In the genomic region with DNA sequence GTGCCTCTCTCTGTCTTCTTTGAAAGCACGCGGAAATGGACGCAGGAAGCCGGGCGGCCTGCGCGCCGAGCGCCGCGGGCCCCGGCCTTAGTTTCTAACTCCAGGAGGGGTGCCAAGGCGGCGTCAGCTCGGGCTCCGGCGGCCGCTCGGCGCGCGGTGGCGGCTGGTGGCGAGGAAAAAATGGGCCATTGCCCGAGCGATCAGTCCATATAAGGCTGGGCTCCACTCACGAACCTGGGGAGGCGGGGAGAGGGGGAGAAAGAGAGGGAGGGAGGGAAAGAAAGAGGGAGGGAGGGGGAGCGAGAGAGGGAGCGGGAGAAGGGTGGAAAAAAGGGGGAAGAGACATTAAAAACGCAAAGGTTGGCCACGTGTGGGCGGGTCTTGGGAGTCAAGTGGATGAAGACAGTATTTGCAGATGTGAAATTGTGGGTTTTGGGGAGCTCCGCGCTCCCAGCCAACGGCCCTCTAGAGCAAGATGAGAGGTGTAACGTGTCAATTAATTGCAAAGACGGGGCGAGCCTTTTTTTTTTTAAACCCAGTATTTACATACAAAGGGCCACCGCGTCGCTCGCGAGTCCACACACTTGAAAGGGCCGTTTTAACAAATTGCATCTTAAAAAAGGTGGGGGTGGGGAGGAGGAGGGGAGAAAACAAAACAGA, we compare ENCODE assay signal across 10 cellular contexts. TPM values are rescaled to one million over a fixed set of nuclear protein-coding genes. Genes with fewer than 3 reads are reported as not detected.
DNase-seq lines count a peak whose midpoint lies in the region; ATAC-seq and TF ChIP-seq lines count a peak whose summit lies in the region.
"Had no signal": no experiment of that assay in that cellular context is flagged by ENCODE, and none has a peak within 500 bp of the region (broad histone marks: within the 10 kb centered on the region; RNA-seq: fewer than 3 reads in every experiment).

A gene (minus strand): TSS at position 184 of the 660 bp plus-strand sequence. CDS start 395 bp downstream, outside the sequence.

- peaks cover 32% of the 10 kb centered on the region for H3K4me1 Mint-ChIP-seq in central memory CD8-positive, alpha-beta T cell

- DNase-seq in C1 segment of cervical spinal cord (lab: John Stamatoyannopoulos, UW) (peak in 12 of 14 donors; percentile 10 to 77 (median 66)), SIG-M5 (lab: John Stamatoyannopoulos, UW) (no peak), body of pancreas (no peak), DMS79 treated with DMSO at 0.1 percent for 48 hours (lab: John Stamatoyannopoulos, UW) (no peak)
- no peak for DNase-seq in central memory CD8-positive, alpha-beta T cell (ENCODE audit: low spot score in 2 of 2)

- H2AFZ ChIP-seq in neuron (ENCODE audit: low read depth, low read length), result no peak within 1 kb of the TSS

- H3K36me3 ChIP-seq in HUES6 (ENCODE audit: control insufficient read depth, insufficient read depth, low read length) (no peaks in the 10 kb centered on the region), neuron (ENCODE audit: insufficient read depth, low read length) (no peaks in the 10 kb centered on the region), body of pancreas (replicated peaks in 1 of 2; ENCODE audit: insufficient read depth in 1 of 2, low read depth in 2 of 2) (no peaks in the 10 kb centered on the region)

- no peak for ATAC-seq in central memory CD8-positive, alpha-beta T cell (replicated peaks; ENCODE audit: extremely low read depth, poor library complexity, severe bottlenecking)
- ATAC-seq in GM18868 (IDR thresholded peaks at IDR 0.05; ENCODE audit: unreplicated experiment) (no peak), body of pancreas (no peak)

- 6 to 8% methylated on average over 45 of the region's 45 CpGs for WGBS in body of pancreas, 2 donors

- peaks cover 57% of the 10 kb centered on the region for H3K4me1 ChIP-seq in HUES6 (ENCODE audit: control insufficient read depth, insufficient read depth, low read length)
- peaks cover 46% of the 10 kb centered on the region for H3K4me1 ChIP-seq in neuron (ENCODE audit: insufficient read depth, low read length)
- peaks cover 35% of the 10 kb centered on the region for H3K4me1 ChIP-seq in body of pancreas

- H3K4me3 ChIP-seq in HUES6 (ENCODE audit: low read depth, low read length) (peak within 1 kb of the TSS; percentile 54), neuron (ENCODE audit: low read length) (peak within 1 kb of the TSS; percentile 36), body of pancreas (no peak within 1 kb of the TSS)

- TF ChIP-seq POLR2A in body of pancreas (IDR thresholded peaks at IDR 0.05), result no peak

- peaks cover 95% of the 10 kb centered on the region for H3K27me3 ChIP-seq in HUES6 (ENCODE audit: control insufficient read depth, insufficient read depth, low read length)
- peaks cover 70% of the 10 kb centered on the region for H3K27me3 ChIP-seq in neuron (ENCODE audit: insufficient read depth, low read length)
- H3K27me3 ChIP-seq in body of pancreas, result peaks cover 0 to 32% of the 10 kb centered on the region in 2 donors

- peaks cover 6% of the 10 kb centered on the region for H3K36me3 Mint-ChIP-seq in central memory CD8-positive, alpha-beta T cell (ENCODE audit: insufficient read depth)

- intact Hi-C loops in body of pancreas (cut with DNase I), result no loop called here

- H3K27me3 Mint-ChIP-seq in central memory CD8-positive, alpha-beta T cell, result peaks cover 91% of the 10 kb centered on the region

- no peaks in the 10 kb centered on the region for H3K9me3 Mint-ChIP-seq in central memory CD8-positive, alpha-beta T cell

- H3K9ac ChIP-seq in HUES6 (ENCODE audit: low read length), result no peak within 1 kb of the TSS

- no peak for TF ChIP-seq CTCF in body of pancreas (IDR thresholded peaks at IDR 0.05)

- H3K9me3 ChIP-seq in HUES6 (ENCODE audit: control insufficient read depth, insufficient read depth, low read depth, low read length) (no peaks in the 10 kb centered on the region), neuron (ENCODE audit: low read length) (no peaks in the 10 kb centered on the region), body of pancreas (no peaks in the 10 kb centered on the region)

- H3K4me3 Mint-ChIP-seq in central memory CD8-positive, alpha-beta T cell, result peak within 1 kb of the TSS; percentile 61

- H3K27ac ChIP-seq in HUES6 (ENCODE audit: low read depth, low read length) (no peak within 1 kb of the TSS), body of pancreas (no peak within 1 kb of the TSS)

- H3K27ac Mint-ChIP-seq in central memory CD8-positive, alpha-beta T cell (ENCODE audit: low read depth), result no peak within 1 kb of the TSS

RNA-seq across cellular contexts. Expression of the gene that starts here (rescaled TPM):
- total RNA-seq in body of pancreas, result 1 to 10 TPM; 3.1 to 9.6 TPM
- total RNA-seq: dermis microvascular lymphatic vessel endothelial cell, NCI-H460 had no signal

Comparison
In these comparisons a context has a peak if more than half of its experiments do, and no peak if none do; other contexts are left out.
1. DNase-seq: peak in C1 segment of cervical spinal cord (12 of 14); none in central memory CD8-positive, alpha-beta T cell (0 of 2), SIG-M5 (single experiment), body of pancreas (0 of 4) and DMS79 treated with DMSO at 0.1 percent for 48 hours (single experiment).
2. H3K4me3 ChIP-seq: peak in HUES6 (single experiment) and neuron (single experiment); none in body of pancreas (0 of 2).